ENCODE assay signal across 31 cellular contexts in genomic region chr17:75063201-75063600, GRCh38. TPM values are rescaled to one million over a fixed set of nuclear protein-coding genes. Genes with fewer than 3 reads are reported as not detected.
DNase-seq lines count a peak whose midpoint lies in the region; ATAC-seq, FAIRE-seq and TF ChIP-seq lines count a peak whose summit lies in the region.
"Had no signal": no experiment of that assay in that cellular context is flagged by ENCODE, and none has a peak within 500 bp of the region (broad histone marks: within the 10 kb centered on the region; RNA-seq: fewer than 3 reads in every experiment).

No MANE protein-coding gene starts in this region.

- TF ChIP-seq EP300 in A549 (IDR thresholded peaks at IDR 0.05) = no peak

- no peak for DNase-seq in A549 (ENCODE audit: low read depth in 1 of 2, low spot score in 1 of 2)
- DNase-seq in H7 = peak; percentile 30
- DNase-seq in endodermal cell = no peak
- peak; percentile 62 for DNase-seq in osteoblast (ENCODE audit: insufficient read length, low spot score, missing footprints)
- DNase-seq in NOMO-1 treated with dmso at 0.1 percent for 144 hours (lab: John Stamatoyannopoulos, UW; ENCODE audit: unreplicated experiment) = no peak
- no peak for DNase-seq in activated CD4-positive, alpha-beta T cell treated with anti-CD3 and anti-CD28 coated beads, Interleukin-2, amount 50 U/mL, for 4 hours
- DNase-seq: ACHN; BE2C; C1 segment of cervical spinal cord; CD4-positive, alpha-beta memory T cell; CD4-positive, CD25-positive, alpha-beta regulatory T cell; CD8-positive, alpha-beta memory T cell; COR-L47; DMS 273 treated with DMSO at 0.1 percent for 48 hours; DMS153; DMS53; DMS79; DND-41; EL; GDM1 had no signal

- POLR2A ChIA-PET in A549 (lab: Yijun Ruan, JAX) = interaction anchor here (1.1 kb wide), 1 partner anchor 91 kb away, joined by 4 read pairs; the partner anchor contains the start of gene JPT1

- H3K4me1 ChIP-seq in A549 (no peaks in the 10 kb centered on the region), endodermal cell (ENCODE audit: control insufficient read depth, insufficient read depth, low read length) (peaks cover 8% of the 10 kb centered on the region), osteoblast (ENCODE audit: insufficient read depth, low read length) (peaks cover 17% of the 10 kb centered on the region)
- H3K4me1 ChIP-seq: BE2C had no signal

- no peak overlapping the region for H3K4me3 Mint-ChIP-seq in endodermal cell
- H3K4me3 Mint-ChIP-seq: CD14-positive monocyte; CD4-positive, alpha-beta memory T cell; CD4-positive, CD25-positive, alpha-beta regulatory T cell; CD8-positive, alpha-beta memory T cell had no signal

- H3K4me3 ChIP-seq in A549 = no peak overlapping the region
- no peak overlapping the region for H3K4me3 ChIP-seq in H7 (ENCODE audit: insufficient read depth, low read depth, low read length)
- no peak overlapping the region for H3K4me3 ChIP-seq in endodermal cell (ENCODE audit: low read length)
- H3K4me3 ChIP-seq in osteoblast (ENCODE audit: insufficient read depth, low read length) = no peak overlapping the region
- H3K4me3 ChIP-seq: BLaER1, GM12878 had no signal

- CTCF ChIA-PET in A549 (lab: Yijun Ruan, JAX) = interaction anchor here (0.6 to 81.8 kb wide), 11 partner anchors 10 to 339 kb away, joined by 3 to 3429 read pairs (median 4); partner anchors contain the start of genes ARMC7, ATP5PD, KCTD2 and NT5C

- H3K4me2 ChIP-seq in A549 = no peak overlapping the region
- H3K4me2 ChIP-seq in osteoblast (ENCODE audit: insufficient read depth, low read length) = no peak overlapping the region
- H3K4me2 ChIP-seq: BLaER1 had no signal

- peaks cover 62% of the 10 kb centered on the region for H3K36me3 Mint-ChIP-seq in endodermal cell (ENCODE audit: low read depth)

- H3K9me3 ChIP-seq in A549 = no peaks in the 10 kb centered on the region
- H3K9me3 ChIP-seq in endodermal cell (ENCODE audit: control insufficient read depth, low read length) = no peaks in the 10 kb centered on the region
- H3K9me3 ChIP-seq in osteoblast (ENCODE audit: low read depth, low read length) = no peaks in the 10 kb centered on the region
- H3K9me3 ChIP-seq: BE2C, BLaER1 had no signal

- no peaks in the 10 kb centered on the region for H3K79me2 ChIP-seq in osteoblast (ENCODE audit: insufficient read depth, low read length)

- peak overlapping the region; percentile 66 for H3K27ac Mint-ChIP-seq in endodermal cell

- no peaks in the 10 kb centered on the region for H3K27me3 Mint-ChIP-seq in endodermal cell (ENCODE audit: insufficient read depth)
- H3K27me3 Mint-ChIP-seq: CD4-positive, alpha-beta memory T cell; CD4-positive, CD25-positive, alpha-beta regulatory T cell; CD8-positive, alpha-beta memory T cell had no signal

- H3K27ac ChIP-seq in A549 (no peak overlapping the region), endodermal cell (ENCODE audit: low read depth, low read length) (no peak overlapping the region), osteoblast (ENCODE audit: low read depth, low read length) (no peak overlapping the region)
- H3K27ac ChIP-seq: 22Rv1, BLaER1 had no signal

- peaks cover 13% of the 10 kb centered on the region for H3K4me1 Mint-ChIP-seq in endodermal cell

- TF ChIP-seq POLR2A in A549 (IDR thresholded peaks at IDR 0.05; ENCODE audit: low read length) = no peak

- TF ChIP-seq RAD21 in A549 (conservative IDR thresholded peaks at IDR 0.05 in 1 of 2, IDR thresholded peaks at IDR 0.05 in 1 of 2) = no peak

- no peak for TF ChIP-seq CTCF in A549 (IDR thresholded peaks at IDR 0.05)
- TF ChIP-seq CTCF in endodermal cell (conservative IDR thresholded peaks at IDR 0.05) = no peak
- no peak for TF ChIP-seq CTCF in osteoblast (IDR thresholded peaks at IDR 0.05; ENCODE audit: extremely low read depth, low read depth, low read length)

- no peaks in the 10 kb centered on the region for H3K27me3 ChIP-seq in H7 (ENCODE audit: control insufficient read depth, insufficient read depth, low read length)
- no peaks in the 10 kb centered on the region for H3K27me3 ChIP-seq in endodermal cell (ENCODE audit: control insufficient read depth, insufficient read depth, low read length, poor library complexity, severe bottlenecking)
- H3K27me3 ChIP-seq in osteoblast (ENCODE audit: insufficient read depth, low read length) = no peaks in the 10 kb centered on the region
- H3K27me3 ChIP-seq: BE2C, BLaER1 had no signal

- ATAC-seq in A549 = peak; percentile 7 to 26; a peak in 1 of 6 replicates
- ATAC-seq in GM21360 (IDR thresholded peaks at IDR 0.05; ENCODE audit: unreplicated experiment) = no peak
- no peak for ATAC-seq in GM18909 (IDR thresholded peaks at IDR 0.05; ENCODE audit: poor library complexity, unreplicated experiment)
- ATAC-seq: GM12878 had no signal

- no peaks in the 10 kb centered on the region for H3K9me3 Mint-ChIP-seq in endodermal cell
- H3K9me3 Mint-ChIP-seq: CD14-positive monocyte; CD4-positive, alpha-beta memory T cell; CD4-positive, CD25-positive, alpha-beta regulatory T cell; CD8-positive, alpha-beta memory T cell had no signal

- H3K9ac ChIP-seq in endodermal cell (ENCODE audit: extremely low read depth, low read length, poor library complexity, severe bottlenecking) = no peak overlapping the region
- H3K9ac ChIP-seq: BLaER1 had no signal

- H3K36me3 ChIP-seq in H7 (replicated peaks; ENCODE audit: control insufficient read depth, insufficient read depth, low read length) = peaks cover 34% of the 10 kb centered on the region
- peaks cover 58% of the 10 kb centered on the region for H3K36me3 ChIP-seq in endodermal cell (ENCODE audit: control insufficient read depth, insufficient read depth, low read length)
- H3K36me3 ChIP-seq in osteoblast (ENCODE audit: insufficient read depth, low read length) = peaks cover 46% of the 10 kb centered on the region

- H2AFZ ChIP-seq in osteoblast (ENCODE audit: low read length) = no peak overlapping the region

- no peak for FAIRE-seq in A549 (lab: Jason Lieb, UNC)
- FAIRE-seq: GM12878, GM12892, GM18507, GM19239 had no signal

- H4K20me1 ChIP-seq in osteoblast (ENCODE audit: insufficient read depth, low read length) = peaks cover 5% of the 10 kb centered on the region
- H4K20me1 ChIP-seq: BLaER1 had no signal

- 88% methylated on average over 13 of the region's 13 CpGs for WGBS in A549 (ENCODE audit: missing lambda C conversion rate)
- 94% methylated on average over 12 to 13 of the region's 13 CpGs for WGBS in endodermal cell (ENCODE audit: insufficient coverage in 1 of 2, insufficient read length in 1 of 2), 2 experiments

RNA-seq across cellular contexts. Expression of gene KCTD2, which starts 16.2 kb away (rescaled TPM):
- 31.3 and 34.1 TPM in 2 replicates for polyA plus RNA-seq in A549 (2011; rRNA removed)
- polyA plus RNA-seq in A549 (2012; cell fraction: cytosol; rRNA removed) = 19.5 and 22.6 TPM in 2 replicates
- polyA plus RNA-seq in A549 (2012; cell fraction: nucleus; rRNA removed) = 17.5 and 23.1 TPM in 2 replicates
- polyA plus RNA-seq in A549 (2017; fragmentation: RNase III; extraction: RNeasy Plus Mini Kit Qiagen cat#74134 plus additional on column Dnase treatment) = 16.3 to 18.8 TPM (median 18.6 TPM) in 3 replicates
- polyA minus RNA-seq in A549 (2011; rRNA and poly(A)+ RNA removed) = 22.1 and 25.9 TPM in 2 replicates
- total RNA-seq in H7 (2014; rRNA removed; shearing (Covaris generic)) = 34.9 and 41.0 TPM in 2 replicates
- 10 to 100 TPM; 27.7 to 32.8 TPM for total RNA-seq in endodermal cell
- 29.2 TPM for polyA plus RNA-seq in endodermal cell (2013, experiment 1 of 2)
- 25.5 TPM for polyA plus RNA-seq in endodermal cell (2013, experiment 2 of 2)
- total RNA-seq in osteoblast = 19.7 and 20.3 TPM in 2 replicates

RNA-seq across cellular contexts. Expression of gene ATP5PD, which starts 16.4 kb away (rescaled TPM):
- polyA plus RNA-seq in A549 (2011; rRNA removed) = 314 and 333 TPM in 2 replicates
- polyA plus RNA-seq in A549 (2012; cell fraction: cytosol; rRNA removed) = 255 and 282 TPM in 2 replicates
- 105 and 172 TPM in 2 replicates for polyA plus RNA-seq in A549 (2012; cell fraction: nucleus; rRNA removed)
- polyA plus RNA-seq in A549 (2017; fragmentation: RNase III; extraction: RNeasy Plus Mini Kit Qiagen cat#74134 plus additional on column Dnase treatment) = 429 to 463 TPM (median 440 TPM) in 3 replicates
- polyA minus RNA-seq in A549 (2011; rRNA and poly(A)+ RNA removed) = 103 and 169 TPM in 2 replicates
- 399 and 432 TPM in 2 replicates for total RNA-seq in H7 (2014; rRNA removed; shearing (Covaris generic))
- 100 to 1,000 TPM; 244 to 295 TPM for total RNA-seq in endodermal cell
- 203 TPM for polyA plus RNA-seq in endodermal cell (2013, experiment 1 of 2)
- 189 TPM for polyA plus RNA-seq in endodermal cell (2013, experiment 2 of 2)
- 240 and 278 TPM in 2 replicates for total RNA-seq in osteoblast

RNA-seq across cellular contexts. Expression of gene SLC16A5, which starts 24.6 kb away (rescaled TPM):
- polyA plus RNA-seq in A549 (2011; rRNA removed) (19.0 and 20.1 TPM in 2 replicates), A549 (2017; fragmentation: RNase III; extraction: RNeasy Plus Mini Kit Qiagen cat#74134 plus additional on column Dnase treatment) (19.5 to 27.6 TPM (median 27.2 TPM) in 3 replicates)
- 33.8 and 57.1 TPM in 2 replicates for polyA plus RNA-seq in A549 (2012; cell fraction: cytosol; rRNA removed)
- polyA plus RNA-seq in A549 (2012; cell fraction: nucleus; rRNA removed) = 110 and 141 TPM in 2 replicates
- polyA minus RNA-seq in A549 (2011; rRNA and poly(A)+ RNA removed) = 22.9 and 29.3 TPM in 2 replicates
- 28.2 and 38.8 TPM in 2 replicates for total RNA-seq in H7 (2014; rRNA removed; shearing (Covaris generic))
- total RNA-seq in endodermal cell (10 to 100 TPM; 28.8 to 54.0 TPM), osteoblast (16.3 and 19.2 TPM in 2 replicates)
- 10.8 TPM for polyA plus RNA-seq in endodermal cell (2013, experiment 1 of 2)
- polyA plus RNA-seq in endodermal cell (2013, experiment 2 of 2) = 7.6 TPM
- total RNA-seq: A172, Daoy had no signal

RNA-seq across cellular contexts. Expression of gene ARMC7, which starts 46.6 kb away (rescaled TPM):
- polyA plus RNA-seq in A549 (2011; rRNA removed) (8.5 and 9.5 TPM in 2 replicates), A549 (2017; fragmentation: RNase III; extraction: RNeasy Plus Mini Kit Qiagen cat#74134 plus additional on column Dnase treatment) (11.3 to 13.1 TPM (median 12.6 TPM) in 3 replicates)
- polyA plus RNA-seq in A549 (2012; cell fraction: cytosol; rRNA removed) = 11.0 and 13.2 TPM in 2 replicates
- 16.6 and 18.3 TPM in 2 replicates for polyA plus RNA-seq in A549 (2012; cell fraction: nucleus; rRNA removed)
- 14.3 and 15.2 TPM in 2 replicates for polyA minus RNA-seq in A549 (2011; rRNA and poly(A)+ RNA removed)
- 6.2 and 9.5 TPM in 2 replicates for total RNA-seq in H7 (2014; rRNA removed; shearing (Covaris generic))
- total RNA-seq in endodermal cell (10 to 100 TPM; 20.0 to 26.6 TPM), osteoblast (3.2 and 3.3 TPM in 2 replicates)
- polyA plus RNA-seq in endodermal cell (2013, experiment 1 of 2) = 14.0 TPM
- 12.3 TPM for polyA plus RNA-seq in endodermal cell (2013, experiment 2 of 2)

RNA-seq across cellular contexts. Expression of gene MRPL58, which starts 50.7 kb away (rescaled TPM):
- polyA plus RNA-seq in A549 (2011; rRNA removed) (86.4 and 127 TPM in 2 replicates), A549 (2017; fragmentation: RNase III; extraction: RNeasy Plus Mini Kit Qiagen cat#74134 plus additional on column Dnase treatment) (89.4 to 105 TPM (median 95.3 TPM) in 3 replicates)
- 104 and 113 TPM in 2 replicates for polyA plus RNA-seq in A549 (2012; cell fraction: cytosol; rRNA removed)
- polyA plus RNA-seq in A549 (2012; cell fraction: nucleus; rRNA removed) = 49.1 and 82.1 TPM in 2 replicates
- polyA minus RNA-seq in A549 (2011; rRNA and poly(A)+ RNA removed) = 31.3 and 32.4 TPM in 2 replicates
- total RNA-seq in H7 (2014; rRNA removed; shearing (Covaris generic)) = 62.0 and 68.4 TPM in 2 replicates
- total RNA-seq in endodermal cell (10 to 100 TPM; 29.7 to 30.1 TPM), osteoblast (21.2 and 23.5 TPM in 2 replicates)
- polyA plus RNA-seq in endodermal cell (2013, experiment 1 of 2) = 41.9 TPM
- polyA plus RNA-seq in endodermal cell (2013, experiment 2 of 2) = 36.4 TPM

Comparison
In these comparisons a context has a peak if more than half of its experiments do, and no peak if none do; other contexts are left out.
1. ATAC-seq: peak in A549 (2 of 2); none in GM21360 (single experiment) and GM18909 (single experiment).
2. DNase-seq: peak in H7 (single experiment) and osteoblast (single experiment); none in A549 (0 of 2), endodermal cell (single experiment), NOMO-1 treated with dmso at 0.1 percent for 144 hours (single experiment) and activated CD4-positive, alpha-beta T cell treated with anti-CD3 and anti-CD28 coated beads, Interleukin-2, amount 50 U/mL, for 4 hours (0 of 2).